ENCODE assay signal across 7 cellular contexts in genomic region chr2:241149675-241149924, GRCh38.
DNase-seq lines count a peak whose midpoint lies in the region; ATAC-seq, FAIRE-seq and TF ChIP-seq lines count a peak whose summit lies in the region.

No MANE protein-coding gene starts in this region.

- TF ChIP-seq CTCF in brain microvascular endothelial cell (IDR thresholded peaks at IDR 0.05; ENCODE audit: low read depth, low read length, missing control alignments) = no peak

- FAIRE-seq in H54 (lab: Jason Lieb, UNC) = no peak

- H3K27me3 ChIP-seq in brain microvascular endothelial cell (replicated peaks) (no peaks in the 10 kb centered on the region), mucosa of stomach (ENCODE audit: control insufficient read depth, insufficient read depth, low read length) (no peaks in the 10 kb centered on the region)

- peak; percentile 9 for ATAC-seq in GM19455 (IDR thresholded peaks at IDR 0.05; ENCODE audit: unreplicated experiment)
- ATAC-seq in HG03354 (IDR thresholded peaks at IDR 0.05; ENCODE audit: poor library complexity, severe bottlenecking, unreplicated experiment) = peak; percentile 22

- no peaks in the 10 kb centered on the region for H3K36me3 ChIP-seq in brain microvascular endothelial cell (replicated peaks)
- no peaks in the 10 kb centered on the region for H3K36me3 ChIP-seq in mucosa of stomach (ENCODE audit: control insufficient read depth, insufficient read depth, low read length)

- peak overlapping the region; percentile 83 for H3K4me3 ChIP-seq in brain microvascular endothelial cell (ENCODE audit: low read depth, low read length)
- H3K4me3 ChIP-seq in mucosa of stomach (ENCODE audit: low read length) = peak overlapping the region; percentile 87

- DNase-seq in brain microvascular endothelial cell = no peak
- no peak for DNase-seq in HuH-7.5 (ENCODE audit: low spot score)
- no peak for DNase-seq in H54 (ENCODE audit: insufficient read length, low spot score)
- no peak for DNase-seq in epidermal melanocyte (ENCODE audit: insufficient read length, low spot score)

- in situ Hi-C loops in brain microvascular endothelial cell (cut with HindIII; ENCODE audit: low pct_ligation_motif_present, low sequenced_read_pairs) = no loop called here

- H3K9me3 ChIP-seq in mucosa of stomach (ENCODE audit: control insufficient read depth, low read length) = no peaks in the 10 kb centered on the region

- H3K4me1 ChIP-seq in mucosa of stomach (ENCODE audit: control insufficient read depth, insufficient read depth, low read length) = peaks cover 8% of the 10 kb centered on the region

- TF ChIP-seq POLR2A in H54 (IDR thresholded peaks at IDR 0.05; ENCODE audit: low read depth, low read length) = no peak

- H3K27ac ChIP-seq in brain microvascular endothelial cell = no peak overlapping the region

- peak overlapping the region; percentile 54 for H3K9ac ChIP-seq in mucosa of stomach (ENCODE audit: low read length)
